7 cellular contexts compared by ENCODE assay signal in genomic region chr2:111463956-111464355, GRCh38.
DNase-seq lines count a peak whose midpoint lies in the region; ATAC-seq and TF ChIP-seq lines count a peak whose summit lies in the region.
"Not testable (repeated sequence)": the region's sequence is repeated elsewhere in the genome, so short reads cannot be mapped to it uniquely, and the experiment has no call there.

No MANE protein-coding gene starts in this region.

- peak overlapping the region; percentile 82 for H3K27ac Mint-ChIP-seq in activated CD4-positive, alpha-beta T cell treated with anti-CD3 and anti-CD28 coated beads, Interleukin-2, amount 10 ng/mL, durations not matched to agents 24 days and 14 days
- not testable (repeated sequence) for H3K27ac Mint-ChIP-seq in natural killer cell treated with Interleukin-12 subunit alpha and Interleukin-12 subunit beta and Interleukin-15 and Interleukin-18, amount 100 ng/mL, for 72 hours

- H3K4me3 Mint-ChIP-seq in activated CD4-positive, alpha-beta T cell treated with anti-CD3 and anti-CD28 coated beads, Interleukin-2, amount 10 ng/mL, durations not matched to agents 24 days and 14 days; natural killer cell treated with Interleukin-12 subunit alpha and Interleukin-12 subunit beta and Interleukin-15 and Interleukin-18, amount 100 ng/mL, for 72 hours: not testable (repeated sequence)

- H3K36me3 Mint-ChIP-seq in activated CD4-positive, alpha-beta T cell treated with anti-CD3 and anti-CD28 coated beads, Interleukin-2, amount 10 ng/mL, durations not matched to agents 24 days and 14 days (ENCODE audit: low read depth); natural killer cell treated with Interleukin-12 subunit alpha and Interleukin-12 subunit beta and Interleukin-15 and Interleukin-18, amount 100 ng/mL, for 72 hours: not testable (repeated sequence)

- peaks cover 15% of the 10 kb centered on the region for H3K4me1 Mint-ChIP-seq in activated CD4-positive, alpha-beta T cell treated with anti-CD3 and anti-CD28 coated beads, Interleukin-2, amount 10 ng/mL, durations not matched to agents 24 days and 14 days
- H3K4me1 Mint-ChIP-seq in natural killer cell treated with Interleukin-12 subunit alpha and Interleukin-12 subunit beta and Interleukin-15 and Interleukin-18, amount 100 ng/mL, for 72 hours (ENCODE audit: low read depth in 2 of 2): not testable (repeated sequence)

- H3K9me3 Mint-ChIP-seq in activated CD4-positive, alpha-beta T cell treated with anti-CD3 and anti-CD28 coated beads, Interleukin-2, amount 10 ng/mL, durations not matched to agents 24 days and 14 days; natural killer cell treated with Interleukin-12 subunit alpha and Interleukin-12 subunit beta and Interleukin-15 and Interleukin-18, amount 100 ng/mL, for 72 hours: not testable (repeated sequence)

- intact Hi-C loops in activated CD4-positive, alpha-beta T cell treated with anti-CD3 and anti-CD28 coated beads, Interleukin-2, amount 10 ng/mL, durations not matched to agents 24 days and 14 days (cut with micrococcal nuclease): not testable (repeated sequence)

- H3K27me3 Mint-ChIP-seq in activated CD4-positive, alpha-beta T cell treated with anti-CD3 and anti-CD28 coated beads, Interleukin-2, amount 10 ng/mL, durations not matched to agents 24 days and 14 days; natural killer cell treated with Interleukin-12 subunit alpha and Interleukin-12 subunit beta and Interleukin-15 and Interleukin-18, amount 100 ng/mL, for 72 hours: not testable (repeated sequence)

- peak; percentile 87 for DNase-seq in activated CD4-positive, alpha-beta T cell treated with anti-CD3 and anti-CD28 coated beads, Interleukin-2, amount 10 ng/mL, durations not matched to agents 24 days and 14 days
- not testable (repeated sequence) for DNase-seq in epithelial cell of proximal tubule (ENCODE audit: low read depth)
- DNase-seq in natural killer cell treated with Interleukin-12 subunit alpha and Interleukin-12 subunit beta and Interleukin-15 and Interleukin-18, amount 100 ng/mL, for 72 hours (ENCODE audit: low spot score): peak; percentile 80

- TF ChIP-seq CTCF in epithelial cell of proximal tubule (conservative IDR thresholded peaks at IDR 0.05; ENCODE audit: low read depth, low read length): not testable (repeated sequence)

- H3K4me3 ChIP-seq in epithelial cell of proximal tubule (ENCODE audit: low read depth, low read length): peak overlapping the region; percentile 10

- peak; percentile 93 for ATAC-seq in GM18868 (IDR thresholded peaks at IDR 0.05; ENCODE audit: unreplicated experiment)
- ATAC-seq in GM21528 (IDR thresholded peaks at IDR 0.05; ENCODE audit: low FRiP score, unreplicated experiment): peak; percentile 94
- ATAC-seq in HG02973 (IDR thresholded peaks at IDR 0.05; ENCODE audit: unreplicated experiment): peak; percentile 87
- ATAC-seq in HG03565 (IDR thresholded peaks at IDR 0.05; ENCODE audit: unreplicated experiment): peak; percentile 69
- ATAC-seq in natural killer cell treated with Interleukin-12 subunit alpha and Interleukin-12 subunit beta and Interleukin-15 and Interleukin-18, amount 100 ng/mL, for 72 hours: peak; percentile 97 to 98
